Comparison of ENCODE assay signal across 8 cellular contexts in the genomic region with DNA sequence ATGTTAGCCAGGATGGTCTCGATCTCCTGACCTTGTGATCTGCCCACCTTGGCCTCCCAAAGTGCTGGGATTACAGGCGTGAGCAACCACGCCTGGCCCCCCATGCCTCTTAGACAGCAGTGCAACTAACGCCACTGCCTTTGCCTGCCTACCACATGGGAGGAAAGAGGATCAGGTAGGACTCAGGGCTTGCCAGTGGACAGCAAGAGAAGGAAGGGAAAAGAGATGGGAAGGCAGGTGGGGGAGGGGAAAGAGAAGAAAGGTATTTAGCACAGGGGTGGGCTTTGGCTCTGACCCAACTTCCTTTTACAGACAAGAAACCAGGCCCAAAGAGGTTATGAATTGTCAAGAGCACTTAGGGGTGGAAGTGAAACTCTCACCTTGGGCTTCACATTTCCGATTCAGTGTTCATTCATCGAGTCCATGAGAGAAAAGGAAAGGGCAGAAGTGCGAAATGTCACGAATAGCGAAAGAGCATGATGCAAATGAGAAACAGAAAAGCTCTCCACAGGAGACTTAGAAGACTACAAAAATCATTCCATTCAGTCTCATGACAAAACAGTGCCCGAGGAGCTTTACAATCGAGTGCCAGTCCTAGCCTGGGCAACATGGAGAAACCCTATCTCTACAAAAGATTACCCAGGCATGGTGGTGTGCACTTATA.
DNase-seq lines count a peak whose midpoint lies in the region; ATAC-seq lines count a peak whose summit lies in the region.

No MANE protein-coding gene starts in this region.

- peaks cover 3% of the 10 kb centered on the region for H3K27me3 Mint-ChIP-seq in activated T-cell treated with anti-CD3 and anti-CD28 coated beads, Interleukin-2, amount 50 U/mL, for 24 hours

- intact Hi-C loops in posterior cingulate gyrus (cut with DNase I): no loop called here

- no peaks in the 10 kb centered on the region for H3K36me3 Mint-ChIP-seq in activated T-cell treated with anti-CD3 and anti-CD28 coated beads, Interleukin-2, amount 50 U/mL, for 24 hours (ENCODE audit: low read depth)

- H3K4me3 Mint-ChIP-seq in activated T-cell treated with anti-CD3 and anti-CD28 coated beads, Interleukin-2, amount 50 U/mL, for 24 hours: peak overlapping the region; percentile 70

- no peaks in the 10 kb centered on the region for H3K9me3 Mint-ChIP-seq in activated T-cell treated with anti-CD3 and anti-CD28 coated beads, Interleukin-2, amount 50 U/mL, for 24 hours

- H3K27ac Mint-ChIP-seq in activated T-cell treated with anti-CD3 and anti-CD28 coated beads, Interleukin-2, amount 50 U/mL, for 24 hours: peak overlapping the region; percentile 99

- peak; percentile 40 for DNase-seq in stimulated activated naive CD4-positive, alpha-beta T cell treated with Interleukin-2 at 50 U/mL for 16 hours (lab: John Stamatoyannopoulos, UW)
- no peak for DNase-seq in stimulated activated naive CD4-positive, alpha-beta T cell (lab: John Stamatoyannopoulos, UW)
- DNase-seq in activated T-cell treated with anti-CD3 and anti-CD28 coated beads, Interleukin-2, amount 50 U/mL, for 24 hours: peak; percentile 66
- no peak for DNase-seq in effector CD4-positive, alpha-beta T cell
- DNase-seq in GDM1 (lab: John Stamatoyannopoulos, UW): no peak
- no peak for DNase-seq in posterior cingulate gyrus
- no peak for DNase-seq in NCI-H524 treated with DMSO at 0.1 percent for 48 hours (lab: John Stamatoyannopoulos, UW)

- H3K4me1 Mint-ChIP-seq in activated T-cell treated with anti-CD3 and anti-CD28 coated beads, Interleukin-2, amount 50 U/mL, for 24 hours (ENCODE audit: low read depth): peaks cover 67% of the 10 kb centered on the region

- peak; percentile 50 for ATAC-seq in HG03103 (IDR thresholded peaks at IDR 0.05; ENCODE audit: low read depth, unreplicated experiment)

Comparison
In these comparisons a context has a peak if more than half of its experiments do, and no peak if none do; other contexts are left out.
1. DNase-seq: peak in stimulated activated naive CD4-positive, alpha-beta T cell treated with Interleukin-2 at 50 U/mL for 16 hours (single experiment) and activated T-cell treated with anti-CD3 and anti-CD28 coated beads, Interleukin-2, amount 50 U/mL, for 24 hours (single experiment); none in stimulated activated naive CD4-positive, alpha-beta T cell (0 of 6), effector CD4-positive, alpha-beta T cell (single experiment), GDM1 (single experiment), posterior cingulate gyrus (0 of 10) and NCI-H524 treated with DMSO at 0.1 percent for 48 hours (single experiment).